In genomic region chr12:53791735-53792326, GRCh38 we compare ENCODE assay signal across 8 cellular contexts. TPM values are rescaled to one million over a fixed set of nuclear protein-coding genes. Genes with fewer than 3 reads are reported as not detected.
A peak's percentile ranks its signal among the peaks of the same experiment; 100 is the strongest.
DNase-seq lines count a peak whose midpoint lies in the region; ATAC-seq, FAIRE-seq and TF ChIP-seq lines count a peak whose summit lies in the region.

No MANE protein-coding gene starts in this region.

- intact Hi-C loops in endothelial cell of umbilical vein (cut with micrococcal nuclease) = loop anchor here (2.0 kb wide), 1 partner anchor 197 kb away; no protein-coding TSS in a partner anchor

- no peak for ATAC-seq in SK-N-SH treated with all-trans-retinoic acid at 6 μM for 48 hours
- no peak for ATAC-seq in HG02852 (IDR thresholded peaks at IDR 0.05; ENCODE audit: unreplicated experiment)

- TF ChIP-seq RAD21 in SK-N-SH (IDR thresholded peaks at IDR 0.05; ENCODE audit: low read length) = no peak

- H3K9me3 ChIP-seq in SK-N-SH = no peaks in the 10 kb centered on the region
- H3K9me3 ChIP-seq in endothelial cell of umbilical vein (replicated peaks; ENCODE audit: control insufficient read depth, insufficient read depth, low read length) = no peaks in the 10 kb centered on the region

- no peak for TF ChIP-seq EP300 in SK-N-SH (IDR thresholded peaks at IDR 0.05; ENCODE audit: borderline replicate concordance in 1 of 2, low read depth in 1 of 2, low read length in 1 of 2)

- POLR2A ChIA-PET in SK-N-SH (lab: Yijun Ruan, JAX) = no interaction called here
- POLR2A ChIA-PET in endothelial cell of umbilical vein (lab: Charles Lee) = no interaction called here

- peak; percentile 61 for TF ChIP-seq CTCF in SK-N-SH (IDR thresholded peaks at IDR 0.05)
- TF ChIP-seq CTCF in VCaP (conservative IDR thresholded peaks at IDR 0.05) = peak; percentile 43; the same call in 1 of the 2 replicates
- peak; percentile 28 to 34 for TF ChIP-seq CTCF in endothelial cell of umbilical vein (IDR thresholded peaks at IDR 0.05; ENCODE audit: extremely low read depth in 1 of 2, insufficient read depth in 1 of 2, low read depth in 1 of 2, low read length in 2 of 2)

- H3K79me2 ChIP-seq in SK-N-SH (ENCODE audit: insufficient read depth) (no peaks in the 10 kb centered on the region), endothelial cell of umbilical vein (ENCODE audit: control insufficient read depth, insufficient read depth, low read length) (no peaks in the 10 kb centered on the region)

- peaks cover 66% of the 10 kb centered on the region for H3K27me3 ChIP-seq in SK-N-SH (ENCODE audit: insufficient read depth)
- H3K27me3 ChIP-seq in endothelial cell of umbilical vein (ENCODE audit: control insufficient read depth in 2 of 2, insufficient read depth in 2 of 2, low read length in 2 of 2) = peaks cover 22 to 28% of the 10 kb centered on the region in 2 experiments

- dilution Hi-C loops in endothelial cell of umbilical vein (cut with MboI; ENCODE audit: extremely low pct_ligation_motif_present, low sequenced_read_pairs) = no loop called here

- H3F3A ChIP-seq in SK-N-SH (replicated peaks; ENCODE audit: insufficient read depth) = no peaks in the 10 kb centered on the region

- WGBS in SK-N-SH (ENCODE audit: low lambda C conversion rate) = 5% methylated on average over 1 of the region's 1 CpG

- no peak for FAIRE-seq in endothelial cell of umbilical vein (lab: Jason Lieb, UNC)

- CTCF ChIA-PET in SK-N-SH (lab: Yijun Ruan, JAX) (interaction anchor here (0.7 to 1.5 kb wide), 6 partner anchors 10 to 422 kb away, joined by 3 to 4 read pairs (median 3); no protein-coding TSS in a partner anchor), endothelial cell of umbilical vein (lab: Charles Lee) (interaction anchor here (1.4 to 2.4 kb wide), 6 partner anchors 10 to 400 kb away, joined by 3 to 7 read pairs (median 4); no protein-coding TSS in a partner anchor)

- no peaks in the 10 kb centered on the region for H3K9me1 ChIP-seq in endothelial cell of umbilical vein (replicated peaks; ENCODE audit: control insufficient read depth, extremely low read depth, insufficient read depth, low read length)

- no peaks in the 10 kb centered on the region for H3K36me3 ChIP-seq in SK-N-SH (replicated peaks in 1 of 2; ENCODE audit: control insufficient read depth in 1 of 2, insufficient read depth in 2 of 2, low read length in 1 of 2)
- no peaks in the 10 kb centered on the region for H3K36me3 ChIP-seq in endothelial cell of umbilical vein (ENCODE audit: control insufficient read depth in 2 of 2, extremely low read depth in 1 of 2, insufficient read depth in 2 of 2, low read length in 2 of 2)

- H3K4me1 ChIP-seq in SK-N-SH (ENCODE audit: control insufficient read depth in 1 of 2, insufficient read depth in 2 of 2, low read depth in 1 of 2, low read length in 1 of 2) (no peaks in the 10 kb centered on the region), endothelial cell of umbilical vein (ENCODE audit: control insufficient read depth, extremely low read depth, insufficient read depth, low read length) (no peaks in the 10 kb centered on the region)

- H3K9ac ChIP-seq in SK-N-SH (no peak overlapping the region), endothelial cell of umbilical vein (replicated peaks; ENCODE audit: extremely low read depth, insufficient read depth, low read length) (no peak overlapping the region)

- H4K20me1 ChIP-seq in SK-N-SH (ENCODE audit: insufficient read depth) (no peaks in the 10 kb centered on the region), endothelial cell of umbilical vein (replicated peaks; ENCODE audit: control insufficient read depth, extremely low read depth, insufficient read depth, low read length) (no peaks in the 10 kb centered on the region)

- no TSS peak for BruUV-seq in endothelial cell of umbilical vein (replicated peaks; lab: Mats Ljungman, UMichigan)

- H3K4me2 ChIP-seq in SK-N-SH (no peak overlapping the region), endothelial cell of umbilical vein (ENCODE audit: insufficient read depth, low read length) (no peak overlapping the region)

- no peaks in the 10 kb centered on the region for H3K9me2 ChIP-seq in SK-N-SH

- DNase-seq in SK-N-SH (no peak), endothelial cell of umbilical vein (ENCODE audit: low read depth, low spot score) (no peak), NCI-H446 treated with DMSO at 0.1 percent for 48 hours (lab: John Stamatoyannopoulos, UW) (no peak), NCI-H2107 (lab: John Stamatoyannopoulos, UW) (no peak)
- peak; percentile 21 to 26 for DNase-seq in stimulated activated CD4-positive, alpha-beta T cell treated with anti-CD3 and anti-CD28 coated beads, Interleukin-4, amount 100 ng/mL, for 48 hours (ENCODE audit: low read depth in 2 of 2)

- H2AFZ ChIP-seq in SK-N-SH (ENCODE audit: low read depth) = no peak overlapping the region
- no peak overlapping the region for H2AFZ ChIP-seq in endothelial cell of umbilical vein (ENCODE audit: low read depth, low read length)

- no peak overlapping the region for H3K27ac ChIP-seq in SK-N-SH (ENCODE audit: low read depth in 2 of 2, low read length in 1 of 2)
- H3K27ac ChIP-seq in VCaP = no peak overlapping the region
- H3K27ac ChIP-seq in endothelial cell of umbilical vein (ENCODE audit: insufficient read depth, low read depth, low read length) = no peak overlapping the region

- no peak for TF ChIP-seq POLR2A in endothelial cell of umbilical vein (IDR thresholded peaks at IDR 0.05; ENCODE audit: low read depth, low read length)

- no peak overlapping the region for H3K4me3 ChIP-seq in SK-N-SH (ENCODE audit: low read depth in 2 of 2, low read length in 1 of 2)
- H3K4me3 ChIP-seq in endothelial cell of umbilical vein (replicated peaks in 1 of 3; ENCODE audit: insufficient read depth in 1 of 3, low read depth in 1 of 3, low read length in 3 of 3) = no peak overlapping the region

TF ChIP-seq in SK-N-SH, 30 proteins besides CTCF, POLR2A, EP300 and RAD21 (continues in another document):
- TF ChIP-seq SIN3A (IDR thresholded peaks at IDR 0.05; ENCODE audit: borderline replicate concordance, low read depth, low read length) (no peak), FOSL2 (IDR thresholded peaks at IDR 0.05; ENCODE audit: borderline replicate concordance, low read depth) (no peak), POLR2AphosphoS5 (IDR thresholded peaks at IDR 0.05; ENCODE audit: low read depth, low read length) (no peak), RCOR1 (IDR thresholded peaks at IDR 0.05; ENCODE audit: low read length) (no peak), CHD2 (IDR thresholded peaks at IDR 0.05; ENCODE audit: low read length, partially characterized antibody) (no peak), RFX5 (IDR thresholded peaks at IDR 0.05; ENCODE audit: low read length) (no peak), NFIC (IDR thresholded peaks at IDR 0.05; ENCODE audit: borderline replicate concordance) (no peak), TCF12 (IDR thresholded peaks at IDR 0.05) (no peak)
- TF ChIP-seq, protein P1, sequence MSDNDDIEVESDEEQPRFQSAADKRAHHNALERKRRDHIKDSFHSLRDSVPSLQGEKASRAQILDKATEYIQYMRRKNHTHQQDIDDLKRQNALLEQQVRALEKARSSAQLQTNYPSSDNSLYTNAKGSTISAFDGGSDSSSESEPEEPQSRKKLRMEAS (IDR thresholded peaks at IDR 0.05; ENCODE audit: low read depth) = no peak

TF ChIP-seq in endothelial cell of umbilical vein, 7 proteins besides CTCF, POLR2A, EP300 and RAD21:
- no peak for TF ChIP-seq JUN (IDR thresholded peaks at IDR 0.05; ENCODE audit: borderline replicate concordance, insufficient read depth, insufficient read length, low read depth)
- TF ChIP-seq, protein P1 (IDR thresholded peaks at IDR 0.05; ENCODE audit: insufficient read depth, insufficient read length) = no peak
- TF ChIP-seq GATA2 (IDR thresholded peaks at IDR 0.05; ENCODE audit: insufficient read depth, insufficient read length, low read depth, low read length) = no peak
- no peak for TF ChIP-seq EZH2 (IDR thresholded peaks at IDR 0.05; ENCODE audit: borderline replicate concordance, low read depth, low read length, severe bottlenecking)
- TF ChIP-seq MYC (IDR thresholded peaks at IDR 0.05; ENCODE audit: low read depth, low read length) = no peak
- no peak for TF ChIP-seq FOS (IDR thresholded peaks at IDR 0.05; ENCODE audit: borderline replicate concordance, insufficient read depth, low read length)
- TF ChIP-seq POLR2AphosphoS5 (IDR thresholded peaks at IDR 0.05; ENCODE audit: insufficient read depth, low read depth, low read length) = no peak
TF ChIP-seq in endothelial cell of umbilical vein: peak in this region for 0.

RNA-seq across cellular contexts. Expression of gene CISTR, which starts 40.1 kb away (rescaled TPM):
- polyA plus RNA-seq in SK-N-SH (2012; rRNA removed) = not detected in 2 replicates
- polyA plus RNA-seq in SK-N-SH (2012; cell fraction: cytosol; rRNA removed) = not detected in 2 replicates
- not detected in 2 replicates for polyA plus RNA-seq in SK-N-SH (2012; cell fraction: nucleus; rRNA removed)
- not detected in 2 replicates for total RNA-seq in endothelial cell of umbilical vein
- polyA plus RNA-seq in endothelial cell of umbilical vein = not detected in 2 replicates
- not detected in 2 replicates for polyA plus RNA-seq in endothelial cell of umbilical vein (2011; cell fraction: cytosol; rRNA removed)
- polyA plus RNA-seq in endothelial cell of umbilical vein (2011; cell fraction: nucleus; rRNA removed) = not detected in 2 replicates
- not detected in 2 replicates for polyA plus RNA-seq in endothelial cell of umbilical vein (2012)
- polyA minus RNA-seq in endothelial cell of umbilical vein = not detected in 2 replicates
- not detected for polyA minus RNA-seq in endothelial cell of umbilical vein (2011; cell fraction: cytosol; rRNA and poly(A)+ RNA removed)
- not detected in 2 replicates for polyA minus RNA-seq in endothelial cell of umbilical vein (2011; cell fraction: nucleus; rRNA and poly(A)+ RNA removed)

Comparison
In these comparisons a context has a peak if more than half of its experiments do, and no peak if none do; other contexts are left out.
1. DNase-seq: peak in stimulated activated CD4-positive, alpha-beta T cell treated with anti-CD3 and anti-CD28 coated beads, Interleukin-4, amount 100 ng/mL, for 48 hours (2 of 2); none in SK-N-SH (single experiment), endothelial cell of umbilical vein (single experiment), NCI-H446 treated with DMSO at 0.1 percent for 48 hours (single experiment) and NCI-H2107 (single experiment).
2. Peak in every context shown above with its lines, with median percentiles within 50 percentile points of each other: CTCF ChIP-seq.